ENCODE assay signal across 1 cellular context in the genomic region with DNA sequence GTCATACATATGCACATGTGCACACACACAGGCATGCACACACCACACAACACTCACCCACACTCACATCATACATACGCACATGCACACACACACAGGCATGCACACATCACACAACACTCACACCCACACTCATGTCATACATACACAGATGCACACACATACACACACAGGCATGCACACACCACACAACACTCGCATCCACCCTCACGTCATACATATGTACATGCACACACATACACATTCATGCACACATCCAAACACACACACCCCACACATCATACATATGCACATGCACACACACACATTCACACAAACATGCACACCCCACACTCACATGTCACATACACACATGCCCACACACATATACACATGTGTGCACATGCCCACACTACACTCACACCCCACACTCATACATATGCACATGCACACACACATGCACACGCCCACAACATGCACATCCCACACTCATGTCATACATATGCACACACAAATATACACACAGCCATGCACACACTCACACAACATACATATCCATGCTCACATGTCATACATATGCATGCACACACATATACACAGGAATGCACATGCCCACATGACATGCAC.
TF ChIP-seq lines count a peak whose summit lies in the region.

No MANE protein-coding gene starts in this region.

TF ChIP-seq in WTC11, 78 proteins besides CTCF, POLR2A, EP300 and RAD21 (continued from another document):
- TF ChIP-seq, protein P1, sequence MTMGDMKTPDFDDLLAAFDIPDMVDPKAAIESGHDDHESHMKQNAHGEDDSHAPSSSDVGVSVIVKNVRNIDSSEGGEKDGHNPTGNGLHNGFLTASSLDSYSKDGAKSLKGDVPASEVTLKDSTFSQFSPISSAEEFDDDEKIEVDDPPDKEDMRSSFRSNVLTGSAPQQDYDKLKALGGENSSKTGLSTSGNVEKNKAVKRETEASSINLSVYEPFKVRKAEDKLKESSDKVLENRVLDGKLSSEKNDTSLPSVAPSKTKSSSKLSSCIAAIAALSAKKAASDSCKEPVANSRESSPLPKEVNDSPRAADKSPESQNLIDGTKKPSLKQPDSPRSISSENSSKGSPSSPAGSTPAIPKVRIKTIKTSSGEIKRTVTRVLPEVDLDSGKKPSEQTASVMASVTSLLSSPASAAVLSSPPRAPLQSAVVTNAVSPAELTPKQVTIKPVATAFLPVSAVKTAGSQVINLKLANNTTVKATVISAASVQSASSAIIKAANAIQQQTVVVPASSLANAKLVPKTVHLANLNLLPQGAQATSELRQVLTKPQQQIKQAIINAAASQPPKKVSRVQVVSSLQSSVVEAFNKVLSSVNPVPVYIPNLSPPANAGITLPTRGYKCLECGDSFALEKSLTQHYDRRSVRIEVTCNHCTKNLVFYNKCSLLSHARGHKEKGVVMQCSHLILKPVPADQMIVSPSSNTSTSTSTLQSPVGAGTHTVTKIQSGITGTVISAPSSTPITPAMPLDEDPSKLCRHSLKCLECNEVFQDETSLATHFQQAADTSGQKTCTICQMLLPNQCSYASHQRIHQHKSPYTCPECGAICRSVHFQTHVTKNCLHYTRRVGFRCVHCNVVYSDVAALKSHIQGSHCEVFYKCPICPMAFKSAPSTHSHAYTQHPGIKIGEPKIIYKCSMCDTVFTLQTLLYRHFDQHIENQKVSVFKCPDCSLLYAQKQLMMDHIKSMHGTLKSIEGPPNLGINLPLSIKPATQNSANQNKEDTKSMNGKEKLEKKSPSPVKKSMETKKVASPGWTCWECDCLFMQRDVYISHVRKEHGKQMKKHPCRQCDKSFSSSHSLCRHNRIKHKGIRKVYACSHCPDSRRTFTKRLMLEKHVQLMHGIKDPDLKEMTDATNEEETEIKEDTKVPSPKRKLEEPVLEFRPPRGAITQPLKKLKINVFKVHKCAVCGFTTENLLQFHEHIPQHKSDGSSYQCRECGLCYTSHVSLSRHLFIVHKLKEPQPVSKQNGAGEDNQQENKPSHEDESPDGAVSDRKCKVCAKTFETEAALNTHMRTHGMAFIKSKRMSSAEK (CRISPR knock-in tag; IDR thresholded peaks at IDR 0.05; ENCODE audit: borderline replicate concordance), result no peak
- TF ChIP-seq ZNF317 (CRISPR knock-in tag; IDR thresholded peaks at IDR 0.05; ENCODE audit: borderline replicate concordance, low read depth) (no peak), PRRX2 (CRISPR knock-in tag; IDR thresholded peaks at IDR 0.05) (no peak), ZNF671 (CRISPR knock-in tag; IDR thresholded peaks at IDR 0.05) (no peak), SMAD3 (CRISPR knock-in tag; IDR thresholded peaks at IDR 0.05; ENCODE audit: borderline replicate concordance) (no peak), ZNF121 (CRISPR knock-in tag; IDR thresholded peaks at IDR 0.05) (no peak), ESRRA (CRISPR knock-in tag; IDR thresholded peaks at IDR 0.05; ENCODE audit: borderline replicate concordance) (no peak)
- TF ChIP-seq, protein P2, sequence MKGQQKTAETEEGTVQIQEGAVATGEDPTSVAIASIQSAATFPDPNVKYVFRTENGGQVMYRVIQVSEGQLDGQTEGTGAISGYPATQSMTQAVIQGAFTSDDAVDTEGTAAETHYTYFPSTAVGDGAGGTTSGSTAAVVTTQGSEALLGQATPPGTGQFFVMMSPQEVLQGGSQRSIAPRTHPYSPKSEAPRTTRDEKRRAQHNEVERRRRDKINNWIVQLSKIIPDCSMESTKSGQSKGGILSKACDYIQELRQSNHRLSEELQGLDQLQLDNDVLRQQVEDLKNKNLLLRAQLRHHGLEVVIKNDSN (CRISPR knock-in tag; IDR thresholded peaks at IDR 0.05), result no peak
- TF ChIP-seq, protein P3, sequence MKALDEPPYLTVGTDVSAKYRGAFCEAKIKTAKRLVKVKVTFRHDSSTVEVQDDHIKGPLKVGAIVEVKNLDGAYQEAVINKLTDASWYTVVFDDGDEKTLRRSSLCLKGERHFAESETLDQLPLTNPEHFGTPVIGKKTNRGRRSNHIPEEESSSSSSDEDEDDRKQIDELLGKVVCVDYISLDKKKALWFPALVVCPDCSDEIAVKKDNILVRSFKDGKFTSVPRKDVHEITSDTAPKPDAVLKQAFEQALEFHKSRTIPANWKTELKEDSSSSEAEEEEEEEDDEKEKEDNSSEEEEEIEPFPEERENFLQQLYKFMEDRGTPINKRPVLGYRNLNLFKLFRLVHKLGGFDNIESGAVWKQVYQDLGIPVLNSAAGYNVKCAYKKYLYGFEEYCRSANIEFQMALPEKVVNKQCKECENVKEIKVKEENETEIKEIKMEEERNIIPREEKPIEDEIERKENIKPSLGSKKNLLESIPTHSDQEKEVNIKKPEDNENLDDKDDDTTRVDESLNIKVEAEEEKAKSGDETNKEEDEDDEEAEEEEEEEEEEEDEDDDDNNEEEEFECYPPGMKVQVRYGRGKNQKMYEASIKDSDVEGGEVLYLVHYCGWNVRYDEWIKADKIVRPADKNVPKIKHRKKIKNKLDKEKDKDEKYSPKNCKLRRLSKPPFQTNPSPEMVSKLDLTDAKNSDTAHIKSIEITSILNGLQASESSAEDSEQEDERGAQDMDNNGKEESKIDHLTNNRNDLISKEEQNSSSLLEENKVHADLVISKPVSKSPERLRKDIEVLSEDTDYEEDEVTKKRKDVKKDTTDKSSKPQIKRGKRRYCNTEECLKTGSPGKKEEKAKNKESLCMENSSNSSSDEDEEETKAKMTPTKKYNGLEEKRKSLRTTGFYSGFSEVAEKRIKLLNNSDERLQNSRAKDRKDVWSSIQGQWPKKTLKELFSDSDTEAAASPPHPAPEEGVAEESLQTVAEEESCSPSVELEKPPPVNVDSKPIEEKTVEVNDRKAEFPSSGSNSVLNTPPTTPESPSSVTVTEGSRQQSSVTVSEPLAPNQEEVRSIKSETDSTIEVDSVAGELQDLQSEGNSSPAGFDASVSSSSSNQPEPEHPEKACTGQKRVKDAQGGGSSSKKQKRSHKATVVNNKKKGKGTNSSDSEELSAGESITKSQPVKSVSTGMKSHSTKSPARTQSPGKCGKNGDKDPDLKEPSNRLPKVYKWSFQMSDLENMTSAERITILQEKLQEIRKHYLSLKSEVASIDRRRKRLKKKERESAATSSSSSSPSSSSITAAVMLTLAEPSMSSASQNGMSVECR (CRISPR knock-in tag; IDR thresholded peaks at IDR 0.05; ENCODE audit: borderline replicate concordance), result no peak; the same call in 1 of the 2 replicates
